ENCODE assay signal across 14 cellular contexts in the genomic region with DNA sequence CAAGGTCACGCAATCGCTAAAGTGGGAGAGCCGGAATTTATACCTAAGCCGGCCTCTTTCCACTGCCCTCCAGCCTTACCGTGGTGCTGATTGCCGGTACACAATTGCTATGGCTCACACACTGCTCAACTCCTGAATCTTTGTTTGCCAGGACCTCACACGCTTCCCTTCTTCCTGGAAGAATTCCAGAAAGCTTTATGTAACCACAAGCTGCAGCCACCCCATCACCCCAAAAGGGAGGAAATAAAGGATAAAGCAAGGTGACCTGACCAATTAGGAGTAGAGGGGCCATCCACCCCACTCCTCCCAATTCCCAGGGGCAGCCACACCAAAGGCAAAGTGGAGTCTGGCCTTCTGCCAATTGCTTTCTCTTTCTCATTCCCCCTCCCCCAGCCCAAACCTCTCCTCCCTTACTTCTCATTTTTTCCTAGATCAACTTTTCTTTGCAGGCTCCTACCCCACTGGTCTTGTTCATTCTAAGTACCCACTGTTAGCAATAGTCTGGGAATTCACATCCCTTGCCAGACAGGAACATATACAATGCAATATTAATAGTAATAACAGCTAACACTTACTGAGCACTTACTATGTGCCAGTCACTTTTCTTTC. TPM values are rescaled to one million over a fixed set of nuclear protein-coding genes. Genes with fewer than 3 reads are reported as not detected.
DNase-seq lines count a peak whose midpoint lies in the region; ATAC-seq, FAIRE-seq and TF ChIP-seq lines count a peak whose summit lies in the region.
"Had no signal": no experiment of that assay in that cellular context is flagged by ENCODE, and none has a peak within 500 bp of the region (broad histone marks: within the 10 kb centered on the region; RNA-seq: fewer than 3 reads in every experiment).

No MANE protein-coding gene starts in this region.

- peak; percentile 81 for ATAC-seq in A549
- peak; percentile 81 for ATAC-seq in RWPE2 (ENCODE audit: low read depth)
- no peak for ATAC-seq in HG03354 (IDR thresholded peaks at IDR 0.05; ENCODE audit: poor library complexity, severe bottlenecking, unreplicated experiment)
- ATAC-seq: left colon had no signal

- no peak for TF ChIP-seq CTCF in A549 (IDR thresholded peaks at IDR 0.05)
- TF ChIP-seq CTCF in HFFc6 (IDR thresholded peaks at IDR 0.05): no peak
- TF ChIP-seq CTCF in RWPE2 (IDR thresholded peaks at IDR 0.05; ENCODE audit: poor library complexity, severe bottlenecking): no peak
- no peak for TF ChIP-seq CTCF in glutamatergic neuron (IDR thresholded peaks at IDR 0.05; ENCODE audit: partially characterized antibody, unreplicated experiment)
- no peak for TF ChIP-seq CTCF in osteocyte (IDR thresholded peaks at IDR 0.05)

- peaks cover 12% of the 10 kb centered on the region for H3K9me3 ChIP-seq in A549
- no peaks in the 10 kb centered on the region for H3K9me3 ChIP-seq in RWPE2 (ENCODE audit: severe bottlenecking)

- CTCF ChIA-PET in A549 (lab: Yijun Ruan, JAX): interaction anchor here (0.8 to 3.2 kb wide), 7 partner anchors 8 to 232 kb away, joined by 3 to 18 read pairs (median 4); no protein-coding TSS in a partner anchor

- peaks cover 9% of the 10 kb centered on the region for H3K9me3 Mint-ChIP-seq in HFFc6
- no peaks in the 10 kb centered on the region for H3K9me3 Mint-ChIP-seq in glutamatergic neuron (ENCODE audit: unreplicated experiment)
- no peaks in the 10 kb centered on the region for H3K9me3 Mint-ChIP-seq in osteocyte (ENCODE audit: unreplicated experiment)

- peaks cover 16% of the 10 kb centered on the region for H3K4me1 Mint-ChIP-seq in HFFc6 (ENCODE audit: low read depth)
- peaks cover 9% of the 10 kb centered on the region for H3K4me1 Mint-ChIP-seq in glutamatergic neuron (ENCODE audit: low read depth, unreplicated experiment)
- peaks cover 2% of the 10 kb centered on the region for H3K4me1 Mint-ChIP-seq in osteocyte (ENCODE audit: unreplicated experiment)

- H3K4me3 Mint-ChIP-seq in HFFc6 (no peak overlapping the region), glutamatergic neuron (ENCODE audit: unreplicated experiment) (peak overlapping the region; percentile 38), osteocyte (ENCODE audit: unreplicated experiment) (no peak overlapping the region)
- H3K4me3 Mint-ChIP-seq: CD4-positive, alpha-beta T cell had no signal

- H3K27ac ChIP-seq in A549 (peak overlapping the region; percentile 29 to 71; a peak in 5 of 6 replicates), RWPE2 (ENCODE audit: poor library complexity, severe bottlenecking) (no peak overlapping the region)

- TF ChIP-seq RAD21 in A549 (conservative IDR thresholded peaks at IDR 0.05 in 1 of 2, IDR thresholded peaks at IDR 0.05 in 1 of 2): no peak

- no peak overlapping the region for H3K4me3 ChIP-seq in A549
- no peak overlapping the region for H3K4me3 ChIP-seq in RWPE2 (ENCODE audit: severe bottlenecking)

- H3K4me1 ChIP-seq in A549 (peaks cover 16% of the 10 kb centered on the region), RWPE2 (ENCODE audit: insufficient read depth, poor library complexity, severe bottlenecking) (no peaks in the 10 kb centered on the region)

- DNase-seq in A549 (ENCODE audit: low read depth in 1 of 2, low spot score in 1 of 2) (peak in 1 of 2 experiments; percentile 57), HFFc6 (peak; percentile 12), RWPE2 (ENCODE audit: low spot score) (no peak), glutamatergic neuron (peak; percentile 66), osteocyte (ENCODE audit: extremely low spot score, unreplicated experiment) (no peak), cerebellar cortex (ENCODE audit: low spot score) (no peak)
- no peak for DNase-seq in activated CD4-positive, alpha-beta T cell treated with anti-CD3 and anti-CD28 coated beads, Interleukin-2, amount 50 U/mL, for 48 hours
- DNase-seq: activated effector memory CD4-positive, alpha-beta T cell treated with Interleukin-2 at 50 U/mL for 16 hours; CD4-positive, alpha-beta T cell; effector CD4-positive, alpha-beta T cell; left colon; NCI-H446 treated with DMSO at 0.1 percent for 48 hours had no signal

- H3K36me3 ChIP-seq in RWPE2 (ENCODE audit: low read depth): no peaks in the 10 kb centered on the region

- H3K27me3 ChIP-seq in RWPE2 (ENCODE audit: insufficient read depth, poor library complexity, severe bottlenecking): no peaks in the 10 kb centered on the region

- peak in 1 of 2 experiments; percentile 47; a peak in 1 of 5 replicates for TF ChIP-seq EP300 in A549 (IDR thresholded peaks at IDR 0.05)

- H3K27ac Mint-ChIP-seq in HFFc6: no peak overlapping the region
- H3K27ac Mint-ChIP-seq in glutamatergic neuron (ENCODE audit: unreplicated experiment): peak overlapping the region; percentile 93
- H3K27ac Mint-ChIP-seq in osteocyte (ENCODE audit: unreplicated experiment): no peak overlapping the region
- H3K27ac Mint-ChIP-seq: CD4-positive, alpha-beta T cell had no signal

- H3K36me3 Mint-ChIP-seq in HFFc6 (ENCODE audit: low read depth) (peaks cover 2% of the 10 kb centered on the region), glutamatergic neuron (ENCODE audit: unreplicated experiment) (no peaks in the 10 kb centered on the region), osteocyte (ENCODE audit: unreplicated experiment) (no peaks in the 10 kb centered on the region)

- FAIRE-seq in A549 (lab: Jason Lieb, UNC): no peak
- FAIRE-seq: GM18507 had no signal

- peak overlapping the region; percentile 52 for H3K4me2 ChIP-seq in A549

- WGBS in A549 (ENCODE audit: missing lambda C conversion rate): 44% methylated on average over 7 of the region's 7 CpGs

- POLR2A ChIA-PET in A549 (lab: Yijun Ruan, JAX): interaction anchor here (0.5 to 2.0 kb wide), 3 partner anchors 17 to 25 kb away, joined by 3 to 7 read pairs (median 3); partner anchors contain the start of gene CDC23

- no peak for TF ChIP-seq POLR2A in A549 (IDR thresholded peaks at IDR 0.05; ENCODE audit: low read length)

- H3K27me3 Mint-ChIP-seq in HFFc6 (ENCODE audit: insufficient read depth): peaks cover 3% of the 10 kb centered on the region
- H3K27me3 Mint-ChIP-seq in glutamatergic neuron (ENCODE audit: unreplicated experiment): peaks cover 1% of the 10 kb centered on the region
- H3K27me3 Mint-ChIP-seq in osteocyte (ENCODE audit: unreplicated experiment): peaks cover 8% of the 10 kb centered on the region

TF ChIP-seq in A549, 52 proteins besides CTCF, POLR2A, EP300 and RAD21 (continues in another document):
- TF ChIP-seq, protein P1, sequence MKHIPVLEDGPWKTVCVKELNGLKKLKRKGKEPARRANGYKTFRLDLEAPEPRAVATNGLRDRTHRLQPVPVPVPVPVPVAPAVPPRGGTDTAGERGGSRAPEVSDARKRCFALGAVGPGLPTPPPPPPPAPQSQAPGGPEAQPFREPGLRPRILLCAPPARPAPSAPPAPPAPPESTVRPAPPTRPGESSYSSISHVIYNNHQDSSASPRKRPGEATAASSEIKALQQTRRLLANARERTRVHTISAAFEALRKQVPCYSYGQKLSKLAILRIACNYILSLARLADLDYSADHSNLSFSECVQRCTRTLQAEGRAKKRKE (CRISPR knock-in tag; IDR thresholded peaks at IDR 0.05; ENCODE audit: low read depth): no peak

RNA-seq across cellular contexts. Expression of gene CDC23, which starts 18.0 kb away (rescaled TPM):
- polyA plus RNA-seq in A549 (2011; rRNA removed): 61.7 and 70.3 TPM in 2 replicates
- polyA plus RNA-seq in A549 (2012; cell fraction: cytosol; rRNA removed): 21.5 and 24.0 TPM in 2 replicates
- 19.8 and 29.4 TPM in 2 replicates for polyA plus RNA-seq in A549 (2012; cell fraction: nucleus; rRNA removed)
- polyA plus RNA-seq in A549 (2017; fragmentation: RNase III; extraction: RNeasy Plus Mini Kit Qiagen cat#74134 plus additional on column Dnase treatment): 35.5 to 37.5 TPM (median 37.1 TPM) in 3 replicates
- 22.8 and 43.3 TPM in 2 replicates for polyA minus RNA-seq in A549 (2011; rRNA and poly(A)+ RNA removed)
- total RNA-seq in HFFc6 (2021; fragmentation: NEBNext Ultra II Directional; extraction: Animal tissue kit (Norgen Biotek cat#: 25700)): 10 to 100 TPM; 21.6 to 29.3 (median 28.6) TPM
- 28.9 TPM for total RNA-seq in glutamatergic neuron (ENCODE audit: unreplicated experiment)
- total RNA-seq in osteocyte: 36.7 and 37.6 TPM in 2 replicates

RNA-seq across cellular contexts. Expression of gene GFRA3, which starts 43.3 kb away (rescaled TPM):
- polyA plus RNA-seq in A549 (2011; rRNA removed) (0.08 and 0.09 TPM in 2 replicates), A549 (2017; fragmentation: RNase III; extraction: RNeasy Plus Mini Kit Qiagen cat#74134 plus additional on column Dnase treatment) (0.04 to 0.07 TPM in 2 of 3 replicates, not detected in the other)
- polyA plus RNA-seq in A549 (2012; cell fraction: cytosol; rRNA removed): 0.13 and 0.17 TPM in 2 replicates
- polyA plus RNA-seq in A549 (2012; cell fraction: nucleus; rRNA removed): 1.3 TPM in 2 replicates
- polyA minus RNA-seq in A549 (2011; rRNA and poly(A)+ RNA removed): 0.12 TPM in 1 of 2 replicates, not detected in the other
- not detected for total RNA-seq in HFFc6 (2021; fragmentation: NEBNext Ultra II Directional; extraction: Animal tissue kit (Norgen Biotek cat#: 25700))
- total RNA-seq in glutamatergic neuron (ENCODE audit: unreplicated experiment) (1.1 TPM), osteocyte (0.18 TPM in 1 of 2 replicates, not detected in the other)
- total RNA-seq: CD4-positive, alpha-beta T cell had no signal

RNA-seq across cellular contexts. Expression of gene KIF20A, which starts 52.2 kb away (rescaled TPM):
- polyA plus RNA-seq in A549 (2011; rRNA removed) (37.4 and 42.2 TPM in 2 replicates), A549 (2017; fragmentation: RNase III; extraction: RNeasy Plus Mini Kit Qiagen cat#74134 plus additional on column Dnase treatment) (45.0 to 51.4 TPM (median 49.1 TPM) in 3 replicates)
- 26.0 and 32.8 TPM in 2 replicates for polyA plus RNA-seq in A549 (2012; cell fraction: cytosol; rRNA removed)
- polyA plus RNA-seq in A549 (2012; cell fraction: nucleus; rRNA removed): 35.6 and 42.6 TPM in 2 replicates
- 64.8 and 66.4 TPM in 2 replicates for polyA minus RNA-seq in A549 (2011; rRNA and poly(A)+ RNA removed)
- 10 to 100 TPM; 32.8 to 83.9 (median 79.4) TPM for total RNA-seq in HFFc6 (2021; fragmentation: NEBNext Ultra II Directional; extraction: Animal tissue kit (Norgen Biotek cat#: 25700))
- total RNA-seq in glutamatergic neuron (ENCODE audit: unreplicated experiment) (8.7 TPM), osteocyte (14.7 and 16.4 TPM in 2 replicates)
- total RNA-seq: CD4-positive, alpha-beta T cell had no signal

RNA-seq across cellular contexts. Expression of gene BRD8, which starts 52.7 kb away (rescaled TPM):
- polyA plus RNA-seq in A549 (2011; rRNA removed) (82.3 and 85.8 TPM in 2 replicates), A549 (2017; fragmentation: RNase III; extraction: RNeasy Plus Mini Kit Qiagen cat#74134 plus additional on column Dnase treatment) (65.7 to 75.6 TPM (median 65.7 TPM) in 3 replicates)
- polyA plus RNA-seq in A549 (2012; cell fraction: cytosol; rRNA removed): 38.1 and 39.0 TPM in 2 replicates
- 58.1 and 80.4 TPM in 2 replicates for polyA plus RNA-seq in A549 (2012; cell fraction: nucleus; rRNA removed)
- 32.8 and 40.7 TPM in 2 replicates for polyA minus RNA-seq in A549 (2011; rRNA and poly(A)+ RNA removed)
- 10 to 100 TPM; 42.8 to 50.2 (median 45.2) TPM for total RNA-seq in HFFc6 (2021; fragmentation: NEBNext Ultra II Directional; extraction: Animal tissue kit (Norgen Biotek cat#: 25700))
- total RNA-seq in glutamatergic neuron (ENCODE audit: unreplicated experiment) (62.3 TPM), osteocyte (68.3 and 71.6 TPM in 2 replicates)

Comparison
In these comparisons a context has a peak if more than half of its experiments do, and no peak if none do; other contexts are left out.
1. DNase-seq: peak in HFFc6 (single experiment) and glutamatergic neuron (single experiment); none in RWPE2 (single experiment), osteocyte (single experiment), cerebellar cortex (single experiment) and activated CD4-positive, alpha-beta T cell treated with anti-CD3 and anti-CD28 coated beads, Interleukin-2, amount 50 U/mL, for 48 hours (0 of 2).